ENCODE assay signal across 11 cellular contexts in the genomic region with DNA sequence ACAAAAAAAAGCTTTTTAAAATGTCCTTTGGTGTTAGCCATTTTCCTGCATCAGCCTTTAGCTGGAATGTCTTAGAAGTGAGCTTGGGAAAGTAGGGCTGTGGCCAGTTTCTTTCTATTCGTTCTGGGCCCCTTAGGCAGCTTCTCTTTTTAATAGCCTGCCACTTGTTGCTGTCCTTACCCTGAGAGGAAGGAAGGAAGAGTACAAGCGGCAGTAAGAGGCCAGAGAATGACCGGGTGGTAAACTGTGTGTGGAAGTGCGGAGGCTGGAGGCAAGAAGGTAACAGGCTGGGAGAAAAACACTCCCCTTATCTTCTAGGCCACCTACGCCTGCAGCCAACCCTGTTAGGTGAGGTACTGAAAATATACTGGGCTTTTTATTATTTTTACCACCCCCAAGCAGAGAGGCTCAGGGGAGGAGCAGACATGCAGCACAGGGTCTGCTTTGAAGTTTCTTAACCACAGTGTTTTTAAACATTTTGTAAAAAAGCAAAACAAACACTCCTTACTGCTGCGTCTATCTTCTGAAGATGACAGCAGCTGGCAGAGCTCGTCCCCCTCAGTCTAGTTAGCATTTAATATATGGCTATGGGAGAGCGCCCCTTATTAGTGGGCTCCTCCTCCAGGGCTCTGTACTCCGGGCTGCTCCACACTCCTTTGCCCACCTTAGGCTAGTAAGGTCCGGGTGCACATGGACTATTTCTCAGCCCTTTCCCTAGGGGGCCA. TPM values are rescaled to one million over a fixed set of nuclear protein-coding genes. Genes with fewer than 3 reads are reported as not detected.
"Had no signal": no experiment of that assay in that cellular context is flagged by ENCODE, and none has a peak within 500 bp of the region (broad histone marks: within the 10 kb centered on the region; RNA-seq: fewer than 3 reads in every experiment).

No MANE protein-coding gene starts in this region.

RNA-seq across cellular contexts. Expression of a gene that starts 19.2 kb away (rescaled TPM):
- total RNA-seq: activated B cell treated with CpG ODN at 0.5 μM for 24 hours; activated CD4-positive, alpha-beta T cell treated with anti-CD3 and anti-CD28 coated beads, Interleukin-2, amount 10 ng/mL, durations not matched to agents 24 days and 14 days; activated CD8-positive, alpha-beta memory T cell treated with anti-CD3 and anti-CD28 coated beads for 36 hours; activated CD8-positive, alpha-beta T cell treated with anti-CD3 and anti-CD28 coated beads for 36 hours; activated naive CD8-positive, alpha-beta T cell treated with anti-CD3 and anti-CD28 coated beads for 36 hours; activated T-cell treated with anti-CD3 and anti-CD28 coated beads, Interleukin-2, amount 50 U/mL, for 72 hours; activated T-helper 17 cell treated with anti-CD3 and anti-CD28 coated beads, Interleukin-2, amount 50 U/mL, for 72 hours; ascending aorta; cardiac muscle cell; RPMI7951; SJSA1 had no signal
